In the genomic region with DNA sequence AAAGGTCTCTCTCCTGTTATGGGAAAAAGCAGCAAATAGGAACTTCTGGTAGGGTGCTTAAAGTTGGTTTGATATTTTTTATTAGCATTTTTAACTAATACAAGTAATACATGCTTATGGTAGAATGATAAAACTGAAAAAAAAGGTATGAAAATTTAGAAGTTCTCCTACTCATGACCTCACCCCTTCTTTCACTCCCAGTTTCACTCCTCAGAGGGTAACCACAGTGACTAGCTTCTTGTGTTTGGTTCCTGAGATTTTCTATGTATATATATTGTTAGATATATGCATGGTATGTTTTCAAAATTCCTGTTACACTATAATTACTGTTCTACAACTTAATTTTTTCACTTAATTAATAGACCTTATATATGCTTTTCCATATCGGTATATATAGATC, we compare ENCODE assay signal across 24 cellular contexts.
"Had no signal": no experiment of that assay in that cellular context is flagged by ENCODE, and none has a peak within 500 bp of the region (broad histone marks: within the 10 kb centered on the region; RNA-seq: fewer than 3 reads in every experiment).

No MANE protein-coding gene starts in this region.

- H3K4me2 ChIP-seq: neural progenitor cell, smooth muscle cell had no signal

- ATAC-seq: gastroesophageal sphincter; naive thymus-derived CD8-positive, alpha-beta T cell; stimulated activated memory B cell treated with anti-CD40 and anti-IgM and Interleukin-4, amounts not matched to agents 10 μg/mL and 1 μg/mL and 100 μg/mL, for 72 hours had no signal

- H3K27me3 ChIP-seq: gastroesophageal sphincter, neural progenitor cell, sigmoid colon, suprapubic skin, tibial nerve had no signal

- H3K27ac Mint-ChIP-seq: activated CD4-positive, alpha-beta memory T cell treated with anti-CD3 and anti-CD28 coated beads for 36 hours; activated naive CD4-positive, alpha-beta T cell treated with anti-CD3 and anti-CD28 coated beads for 36 hours; naive thymus-derived CD8-positive, alpha-beta T cell; neural progenitor cell; stimulated activated memory B cell treated with anti-CD40 and anti-IgM and Interleukin-4, amounts not matched to agents 10 μg/mL and 1 μg/mL and 100 μg/mL, for 72 hours had no signal

- H3K4me1 ChIP-seq: gastroesophageal sphincter, left ventricle myocardium inferior, neural progenitor cell, stomach, suprapubic skin, tibial nerve had no signal

- H3K4me3 Mint-ChIP-seq: activated CD4-positive, alpha-beta memory T cell treated with anti-CD3 and anti-CD28 coated beads for 36 hours; activated naive CD4-positive, alpha-beta T cell treated with anti-CD3 and anti-CD28 coated beads for 36 hours; naive thymus-derived CD8-positive, alpha-beta T cell; neural progenitor cell; stimulated activated memory B cell treated with anti-CD40 and anti-IgM and Interleukin-4, amounts not matched to agents 10 μg/mL and 1 μg/mL and 100 μg/mL, for 72 hours had no signal

- DNase-seq: activated CD4-positive, alpha-beta memory T cell treated with anti-CD3 and anti-CD28 coated beads for 36 hours; activated CD4-positive, alpha-beta T cell treated with anti-CD3 and anti-CD28 coated beads for 4 hours; activated CD4-positive, CD25-positive, alpha-beta regulatory T cell; activated effector memory CD4-positive, alpha-beta T cell treated with Interleukin-2 at 50 U/mL for 16 hours; activated naive CD4-positive, alpha-beta T cell treated with anti-CD3 and anti-CD28 coated beads for 36 hours; activated T-cell treated with anti-CD3 and anti-CD28 coated beads, Interleukin-2, amount 50 U/mL, for 48 hours; amygdala; cerebellar nuclear complex; cortex of kidney; head of caudate nucleus; hypothalamus; left ventricle myocardium inferior; naive thymus-derived CD8-positive, alpha-beta T cell; retina; sigmoid colon; stimulated activated CD4-positive, alpha-beta T cell treated with anti-CD3 and anti-CD28 coated beads, Interleukin-15, amount 100 ng/mL, for 24 hours; stomach had no signal

- H3K36me3 Mint-ChIP-seq: activated CD4-positive, alpha-beta memory T cell treated with anti-CD3 and anti-CD28 coated beads for 36 hours; stimulated activated memory B cell treated with anti-CD40 and anti-IgM and Interleukin-4, amounts not matched to agents 10 μg/mL and 1 μg/mL and 100 μg/mL, for 72 hours had no signal

- H3K4me1 Mint-ChIP-seq: naive thymus-derived CD8-positive, alpha-beta T cell; stimulated activated memory B cell treated with anti-CD40 and anti-IgM and Interleukin-4, amounts not matched to agents 10 μg/mL and 1 μg/mL and 100 μg/mL, for 72 hours had no signal

- H3K36me3 ChIP-seq: gastroesophageal sphincter, left ventricle myocardium inferior, sigmoid colon, stomach, suprapubic skin, tibial nerve had no signal

- H2AFZ ChIP-seq: neural progenitor cell had no signal

- H3K27me3 Mint-ChIP-seq: activated CD4-positive, alpha-beta memory T cell treated with anti-CD3 and anti-CD28 coated beads for 36 hours; naive thymus-derived CD8-positive, alpha-beta T cell; stimulated activated memory B cell treated with anti-CD40 and anti-IgM and Interleukin-4, amounts not matched to agents 10 μg/mL and 1 μg/mL and 100 μg/mL, for 72 hours had no signal

- H3K9me3 ChIP-seq: gastroesophageal sphincter, sigmoid colon, suprapubic skin had no signal

- H3K27ac ChIP-seq: epithelial cell of prostate, gastroesophageal sphincter, left ventricle myocardium inferior, neural progenitor cell, sigmoid colon, stomach, suprapubic skin, tibial nerve had no signal

- H3K4me3 ChIP-seq: gastroesophageal sphincter, left ventricle myocardium inferior, neural progenitor cell, sigmoid colon, smooth muscle cell, stomach, suprapubic skin, tibial nerve had no signal
